In genomic region chr3:9163289-9163688, GRCh38 we compare ENCODE assay signal across 35 cellular contexts.
"Had no signal": no experiment of that assay in that cellular context is flagged by ENCODE, and none has a peak within 500 bp of the region (broad histone marks: within the 10 kb centered on the region; RNA-seq: fewer than 3 reads in every experiment).

No MANE protein-coding gene starts in this region.

- H3K4me3 Mint-ChIP-seq: activated B cell treated with CpG ODN at 0.5 μM for 24 hours; activated CD4-positive, alpha-beta memory T cell treated with anti-CD3 and anti-CD28 coated beads, Interleukin-2, amount 10 ng/mL, durations not matched to agents 7 days and 5 days; activated CD4-positive, alpha-beta T cell treated with anti-CD3 and anti-CD28 coated beads, Interleukin-2, amount 10 ng/mL, durations not matched to agents 7 days and 5 days; activated CD8-positive, alpha-beta memory T cell treated with anti-CD3 and anti-CD28 coated beads, Interleukin-2, amount 10 ng/mL, durations not matched to agents 7 days and 5 days; activated CD8-positive, alpha-beta T cell treated with anti-CD3 and anti-CD28 coated beads, Interleukin-2, amount 10 ng/mL, durations not matched to agents 7 days and 5 days; activated naive CD4-positive, alpha-beta T cell treated with anti-CD3 and anti-CD28 coated beads for 36 hours; activated naive CD4-positive, alpha-beta T cell treated with anti-CD3 and anti-CD28 coated beads, Interleukin-2, amount 50 U/mL, for 24 hours; activated naive CD8-positive, alpha-beta T cell; activated naive CD8-positive, alpha-beta T cell treated with anti-CD3 and anti-CD28 coated beads, Interleukin-2, amount 10 ng/mL, durations not matched to agents 7 days and 5 days; activated naive CD8-positive, alpha-beta T cell treated with anti-CD3 and anti-CD28 coated beads, Interleukin-2, amount 50 U/mL, for 24 hours; activated T-cell treated with anti-CD3 and anti-CD28 coated beads, Interleukin-2, amount 50 U/mL, for 24 hours; activated T-helper 17 cell treated with anti-CD3 and anti-CD28 coated beads, Interleukin-2, amount 50 U/mL, for 72 hours; brain; central memory CD8-positive, alpha-beta T cell; T-helper 1 cell treated with Interleukin-12 subunit alpha and Interleukin-12 subunit beta and Interleukin-4 antibody, amounts not matched to agents 30 μg/mL and 1 μg/mL, for 36 hours; T-helper 2 cell treated with Interferon-gamma antibody and Interleukin-4, amounts not matched to agents 5 μg/mL and 100 μg/mL, for 36 hours had no signal

- H3K27me3 Mint-ChIP-seq: activated B cell treated with CpG ODN at 0.5 μM for 24 hours; activated CD4-positive, alpha-beta T cell treated with anti-CD3 and anti-CD28 coated beads, Interleukin-2, amount 10 ng/mL, durations not matched to agents 7 days and 5 days; activated naive CD4-positive, alpha-beta T cell treated with anti-CD3 and anti-CD28 coated beads, Interleukin-2, amount 50 U/mL, for 24 hours; activated naive CD8-positive, alpha-beta T cell; activated naive CD8-positive, alpha-beta T cell treated with anti-CD3 and anti-CD28 coated beads, Interleukin-2, amount 10 ng/mL, durations not matched to agents 7 days and 5 days; activated naive CD8-positive, alpha-beta T cell treated with anti-CD3 and anti-CD28 coated beads, Interleukin-2, amount 50 U/mL, for 24 hours; activated T-cell treated with anti-CD3 and anti-CD28 coated beads, Interleukin-2, amount 50 U/mL, for 24 hours; activated T-helper 17 cell treated with anti-CD3 and anti-CD28 coated beads, Interleukin-2, amount 50 U/mL, for 72 hours; brain; central memory CD8-positive, alpha-beta T cell had no signal

- H3K4me3 ChIP-seq: ascending aorta, cardiac muscle cell had no signal

- DNase-seq: activated B cell treated with CpG ODN at 0.5 μM for 24 hours; activated CD4-positive, alpha-beta memory T cell treated with anti-CD3 and anti-CD28 coated beads, Interleukin-2, amount 10 ng/mL, durations not matched to agents 7 days and 5 days; activated CD4-positive, alpha-beta T cell treated with anti-CD3 and anti-CD28 coated beads for 48 hours; activated CD4-positive, alpha-beta T cell treated with anti-CD3 and anti-CD28 coated beads, Interleukin-2, amount 10 ng/mL, durations not matched to agents 7 days and 5 days; activated CD4-positive, alpha-beta T cell treated with anti-CD3 and anti-CD28 coated beads, Interleukin-2, amount 50 U/mL, for 48 hours; activated CD4-positive, CD25-positive, alpha-beta regulatory T cell treated with anti-CD3 and anti-CD28 coated beads, Interleukin-2, amount 50 U/mL, for 72 hours; activated CD8-positive, alpha-beta memory T cell treated with anti-CD3 and anti-CD28 coated beads for 24 hours; activated CD8-positive, alpha-beta memory T cell treated with anti-CD3 and anti-CD28 coated beads, Interleukin-2, amount 10 ng/mL, durations not matched to agents 7 days and 5 days; activated CD8-positive, alpha-beta memory T cell treated with anti-CD3 and anti-CD28 coated beads, Interleukin-2, amount 50 U/mL, for 48 hours; activated CD8-positive, alpha-beta T cell treated with anti-CD3 and anti-CD28 coated beads, Interleukin-2, amount 10 ng/mL, durations not matched to agents 7 days and 5 days; activated gamma-delta T cell treated with Interleukin-2 at 50 U/mL for 16 hours; activated naive CD4-positive, alpha-beta T cell; activated naive CD4-positive, alpha-beta T cell treated with anti-CD3 and anti-CD28 coated beads for 36 hours; activated naive CD8-positive, alpha-beta T cell treated with anti-CD3 and anti-CD28 coated beads, Interleukin-2, amount 10 ng/mL, durations not matched to agents 7 days and 5 days; activated naive CD8-positive, alpha-beta T cell treated with anti-CD3 and anti-CD28 coated beads, Interleukin-2, amount 50 U/mL, for 24 hours; activated T-cell treated with anti-CD3 and anti-CD28 coated beads, Interleukin-2, amount 50 U/mL, for 24 hours; activated T-cell treated with anti-CD3 and anti-CD28 coated beads, Interleukin-2, amount 50 U/mL, for 48 hours; amygdala; anterior cingulate cortex; caudate nucleus; cerebellar nuclear complex; SW 1271; T-helper 1 cell; T-helper 2 cell; T-helper 9 cell had no signal

- H3K4me1 Mint-ChIP-seq: activated B cell treated with CpG ODN at 0.5 μM for 24 hours; central memory CD8-positive, alpha-beta T cell had no signal

- H3K4me1 ChIP-seq: ascending aorta had no signal

- H3K9me3 ChIP-seq: ascending aorta had no signal

- H3K27me3 ChIP-seq: ascending aorta had no signal

- H3K27ac Mint-ChIP-seq: activated B cell treated with CpG ODN at 0.5 μM for 24 hours; activated CD4-positive, alpha-beta memory T cell treated with anti-CD3 and anti-CD28 coated beads, Interleukin-2, amount 10 ng/mL, durations not matched to agents 7 days and 5 days; activated CD4-positive, alpha-beta T cell treated with anti-CD3 and anti-CD28 coated beads, Interleukin-2, amount 10 ng/mL, durations not matched to agents 7 days and 5 days; activated CD8-positive, alpha-beta memory T cell treated with anti-CD3 and anti-CD28 coated beads, Interleukin-2, amount 10 ng/mL, durations not matched to agents 7 days and 5 days; activated CD8-positive, alpha-beta T cell treated with anti-CD3 and anti-CD28 coated beads, Interleukin-2, amount 10 ng/mL, durations not matched to agents 7 days and 5 days; activated naive CD4-positive, alpha-beta T cell treated with anti-CD3 and anti-CD28 coated beads for 36 hours; activated naive CD4-positive, alpha-beta T cell treated with anti-CD3 and anti-CD28 coated beads, Interleukin-2, amount 50 U/mL, for 24 hours; activated naive CD8-positive, alpha-beta T cell; activated naive CD8-positive, alpha-beta T cell treated with anti-CD3 and anti-CD28 coated beads, Interleukin-2, amount 10 ng/mL, durations not matched to agents 7 days and 5 days; activated naive CD8-positive, alpha-beta T cell treated with anti-CD3 and anti-CD28 coated beads, Interleukin-2, amount 50 U/mL, for 24 hours; activated T-cell treated with anti-CD3 and anti-CD28 coated beads, Interleukin-2, amount 50 U/mL, for 24 hours; activated T-helper 17 cell treated with anti-CD3 and anti-CD28 coated beads, Interleukin-2, amount 50 U/mL, for 72 hours; T-helper 1 cell treated with Interleukin-12 subunit alpha and Interleukin-12 subunit beta and Interleukin-4 antibody, amounts not matched to agents 30 μg/mL and 1 μg/mL, for 36 hours; T-helper 2 cell treated with Interferon-gamma antibody and Interleukin-4, amounts not matched to agents 5 μg/mL and 100 μg/mL, for 36 hours had no signal

- H3K27ac ChIP-seq: ascending aorta, cardiac muscle cell, VCaP had no signal

- H3K36me3 ChIP-seq: ascending aorta, cardiac muscle cell had no signal

- H3K36me3 Mint-ChIP-seq: activated CD8-positive, alpha-beta memory T cell treated with anti-CD3 and anti-CD28 coated beads, Interleukin-2, amount 10 ng/mL, durations not matched to agents 7 days and 5 days; activated naive CD4-positive, alpha-beta T cell treated with anti-CD3 and anti-CD28 coated beads, Interleukin-2, amount 50 U/mL, for 24 hours; activated naive CD8-positive, alpha-beta T cell; activated naive CD8-positive, alpha-beta T cell treated with anti-CD3 and anti-CD28 coated beads, Interleukin-2, amount 10 ng/mL, durations not matched to agents 7 days and 5 days had no signal

- H3K9me3 Mint-ChIP-seq: activated B cell treated with CpG ODN at 0.5 μM for 24 hours; activated CD4-positive, alpha-beta memory T cell treated with anti-CD3 and anti-CD28 coated beads, Interleukin-2, amount 10 ng/mL, durations not matched to agents 7 days and 5 days; activated CD4-positive, alpha-beta T cell treated with anti-CD3 and anti-CD28 coated beads, Interleukin-2, amount 10 ng/mL, durations not matched to agents 7 days and 5 days; activated naive CD4-positive, alpha-beta T cell treated with anti-CD3 and anti-CD28 coated beads for 36 hours; activated naive CD4-positive, alpha-beta T cell treated with anti-CD3 and anti-CD28 coated beads, Interleukin-2, amount 50 U/mL, for 24 hours; activated naive CD8-positive, alpha-beta T cell treated with anti-CD3 and anti-CD28 coated beads, Interleukin-2, amount 10 ng/mL, durations not matched to agents 7 days and 5 days; activated naive CD8-positive, alpha-beta T cell treated with anti-CD3 and anti-CD28 coated beads, Interleukin-2, amount 50 U/mL, for 24 hours; activated T-cell treated with anti-CD3 and anti-CD28 coated beads, Interleukin-2, amount 50 U/mL, for 24 hours; activated T-helper 17 cell treated with anti-CD3 and anti-CD28 coated beads, Interleukin-2, amount 50 U/mL, for 72 hours; central memory CD8-positive, alpha-beta T cell; T-helper 1 cell treated with Interleukin-12 subunit alpha and Interleukin-12 subunit beta and Interleukin-4 antibody, amounts not matched to agents 30 μg/mL and 1 μg/mL, for 36 hours; T-helper 2 cell treated with Interferon-gamma antibody and Interleukin-4, amounts not matched to agents 5 μg/mL and 100 μg/mL, for 36 hours had no signal
